In genomic region chr11:33736148-33736809, GRCh38 we compare ENCODE assay signal across 8 cellular contexts. TPM values are rescaled to one million over a fixed set of nuclear protein-coding genes. Genes with fewer than 3 reads are reported as not detected.
DNase-seq lines count a peak whose midpoint lies in the region; ATAC-seq and TF ChIP-seq lines count a peak whose summit lies in the region.

TSS of gene CD59 (minus strand) at chr11:33736423. CDS start at chr11:33722445, 13,978 bp downstream.

- H3K9ac ChIP-seq in muscle layer of colon (ENCODE audit: low read length) = peak within 1 kb of the TSS; percentile 71

- peak; percentile 61 to 80 for TF ChIP-seq POLR2A in Peyer's patch (IDR thresholded peaks at IDR 0.05)

- H3K4me3 Mint-ChIP-seq in activated T-cell treated with anti-CD3 and anti-CD28 coated beads, Interleukin-2, amount 50 U/mL, for 72 hours = peak within 1 kb of the TSS; percentile 85 to 92

- H3K9me3 ChIP-seq in Peyer's patch (no peaks in the 10 kb centered on the region), muscle layer of colon (ENCODE audit: low read length) (no peaks in the 10 kb centered on the region)

- H3K4me1 ChIP-seq in Peyer's patch = peaks cover 0 to 32% (median 3%) of the 10 kb centered on the region in 4 donors
- peaks cover 26% of the 10 kb centered on the region for H3K4me1 ChIP-seq in muscle layer of colon (ENCODE audit: insufficient read depth, low read length)

- H3K36me3 Mint-ChIP-seq in activated T-cell treated with anti-CD3 and anti-CD28 coated beads, Interleukin-2, amount 50 U/mL, for 72 hours (ENCODE audit: insufficient read depth in 2 of 2) = peaks cover 0 to 9% of the 10 kb centered on the region in 2 donors

- peaks cover 47% of the 10 kb centered on the region for H3K27me3 Mint-ChIP-seq in activated T-cell treated with anti-CD3 and anti-CD28 coated beads, Interleukin-2, amount 50 U/mL, for 72 hours (ENCODE audit: low read depth)

- peaks cover 53% of the 10 kb centered on the region for H3K4me1 Mint-ChIP-seq in activated T-cell treated with anti-CD3 and anti-CD28 coated beads, Interleukin-2, amount 50 U/mL, for 72 hours (ENCODE audit: low read depth)

- ATAC-seq in GM21619 (IDR thresholded peaks at IDR 0.05; ENCODE audit: unreplicated experiment) = peak; percentile 48
- peak; percentile 53 to 63 for ATAC-seq in activated T-cell treated with anti-CD3 and anti-CD28 coated beads, Interleukin-2, amount 50 U/mL, for 72 hours (replicated peaks in 1 of 2)
- peak; percentile 95 for ATAC-seq in esophagus mucosa

- DNase-seq in DMS153 treated with DMSO at 0.1 percent for 48 hours (lab: John Stamatoyannopoulos, UW; ENCODE audit: unreplicated experiment) (peak; percentile 76), Peyer's patch (peak; percentile 95 to 98 (median 97))
- DNase-seq in Jurkat, Clone E6-1 (ENCODE audit: low read depth, low spot score) = peak; percentile 78
- peak; percentile 82 to 89 for DNase-seq in activated T-cell treated with anti-CD3 and anti-CD28 coated beads, Interleukin-2, amount 50 U/mL, for 72 hours
- DNase-seq in stimulated activated CD8-positive, alpha-beta memory T cell treated with anti-CD3 and anti-CD28 coated beads, Interleukin-7, amount 100 ng/mL, for 1 hour (ENCODE audit: low read depth in 2 of 2) = peak; percentile 77 to 82

- peak within 1 kb of the TSS; percentile 80 to 88 (median 82) for H3K27ac ChIP-seq in Peyer's patch
- H3K27ac ChIP-seq in muscle layer of colon (ENCODE audit: low read depth, low read length) = peak within 1 kb of the TSS; percentile 68

- peak in 1 of 6 experiments; percentile 0 for TF ChIP-seq CTCF in Peyer's patch (IDR thresholded peaks at IDR 0.05)

- peak within 1 kb of the TSS; percentile 72 for H3K4me3 ChIP-seq in Jurkat, Clone E6-1 (ENCODE audit: low read length)
- H3K4me3 ChIP-seq in Peyer's patch = peak within 1 kb of the TSS; percentile 61 to 90 (median 75)
- peak within 1 kb of the TSS; percentile 84 to 85 for H3K4me3 ChIP-seq in muscle layer of colon (ENCODE audit: low read depth in 1 of 2, low read length in 2 of 2)

- H3K27me3 ChIP-seq in Peyer's patch (no peaks in the 10 kb centered on the region), muscle layer of colon (ENCODE audit: control insufficient read depth in 1 of 2, insufficient read depth in 2 of 2, low read length in 2 of 2) (no peaks in the 10 kb centered on the region)

- no peaks in the 10 kb centered on the region for H3K36me3 ChIP-seq in Peyer's patch
- no peaks in the 10 kb centered on the region for H3K36me3 ChIP-seq in muscle layer of colon (ENCODE audit: insufficient read depth, low read length)

- no peaks in the 10 kb centered on the region for H3K9me3 Mint-ChIP-seq in activated T-cell treated with anti-CD3 and anti-CD28 coated beads, Interleukin-2, amount 50 U/mL, for 72 hours

- H3K27ac Mint-ChIP-seq in activated T-cell treated with anti-CD3 and anti-CD28 coated beads, Interleukin-2, amount 50 U/mL, for 72 hours = peak within 1 kb of the TSS; percentile 78

RNA-seq across cellular contexts. Expression of gene CD59, which starts in this region (rescaled TPM):
- 73.3 TPM for polyA plus RNA-seq in Jurkat, Clone E6-1 (2012; ENCODE audit: insufficient read depth, insufficient read length)
- total RNA-seq in Peyer's patch (10 to 100 TPM; 48.7 to 85.1 (median 56.1) TPM), esophagus mucosa (319 TPM)
- total RNA-seq in activated T-cell treated with anti-CD3 and anti-CD28 coated beads, Interleukin-2, amount 50 U/mL, for 72 hours = 10 to 100 TPM; 10.0 to 35.5 TPM

Comparison
In these comparisons a context has a peak if more than half of its experiments do, and no peak if none do; other contexts are left out.
1. Peak in every context shown above with its lines: DNase-seq, ATAC-seq, H3K4me3 ChIP-seq and H3K27ac ChIP-seq.